Comparison of ENCODE assay signal across 23 cellular contexts in the genomic region with DNA sequence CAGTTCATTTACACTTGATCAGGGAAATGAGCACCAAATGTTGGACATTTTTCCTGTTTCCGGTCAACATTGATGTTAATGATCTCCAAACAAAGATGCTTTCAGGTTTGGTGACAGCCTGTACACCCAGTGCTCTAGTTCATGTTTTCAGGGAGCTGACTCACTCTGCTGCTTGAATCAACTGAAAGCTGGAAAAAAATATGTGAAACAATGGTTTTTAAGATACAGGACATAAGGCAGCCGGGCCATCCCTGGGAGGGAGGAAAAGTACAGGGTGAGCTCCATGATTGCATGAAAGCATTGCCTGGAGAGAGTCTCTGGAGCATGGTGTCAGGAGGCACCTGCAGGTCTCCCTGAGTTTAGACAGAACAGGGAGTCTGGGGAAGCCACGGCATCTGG.
DNase-seq lines count a peak whose midpoint lies in the region; ATAC-seq and TF ChIP-seq lines count a peak whose summit lies in the region.
"Had no signal": no experiment of that assay in that cellular context is flagged by ENCODE, and none has a peak within 500 bp of the region (broad histone marks: within the 10 kb centered on the region; RNA-seq: fewer than 3 reads in every experiment).

No MANE protein-coding gene starts in this region.

- no peak overlapping the region for H4K91ac ChIP-seq in IMR-90 (ENCODE audit: insufficient read depth, low read depth, low read length)

- TF ChIP-seq POLR2A in IMR-90 (IDR thresholded peaks at IDR 0.05; ENCODE audit: low read depth, low read length) (no peak), GM18505 (IDR thresholded peaks at IDR 0.05; ENCODE audit: borderline replicate concordance, extremely low read depth, insufficient read depth, insufficient read length) (no peak)

- BruUV-seq in IMR-90 (replicated peaks; lab: Mats Ljungman, UMichigan) = no TSS peak

- ATAC-seq in IMR-90 (ENCODE audit: low read depth) (peak; percentile 49; the same call in 1 of the 2 replicates), natural killer cell (no peak), HG03521 (IDR thresholded peaks at IDR 0.05; ENCODE audit: unreplicated experiment) (no peak), GM18505 (IDR thresholded peaks at IDR 0.05; ENCODE audit: unreplicated experiment) (no peak)
- ATAC-seq: foreskin keratinocyte; naive thymus-derived CD4-positive, alpha-beta T cell; stimulated activated naive B cell treated with anti-CD40 and anti-IgM and Interleukin-4, amounts not matched to agents 10 μg/mL and 1 μg/mL and 100 μg/mL, for 72 hours had no signal

- no peak overlapping the region for H2BK5ac ChIP-seq in IMR-90 (ENCODE audit: low read depth, low read length, poor library complexity, severe bottlenecking)

- peaks cover 0 to 8% (median 0%) of the 10 kb centered on the region in 8 donors for H3K9me3 Mint-ChIP-seq in CD4-positive, alpha-beta memory T cell
- no peaks in the 10 kb centered on the region for H3K9me3 Mint-ChIP-seq in natural killer cell
- H3K9me3 Mint-ChIP-seq: dendritic cell treated with granulocyte-macrophage colony-stimulating factor and Interleukin-4, amounts not matched to agents 40 ng/mL and 50 ng/mL, for 4 days had no signal

- no peak overlapping the region for H3K4ac ChIP-seq in IMR-90 (ENCODE audit: low read depth, low read length)

- H3K36me3 ChIP-seq in CD4-positive, alpha-beta memory T cell (ENCODE audit: insufficient read depth, low read length) = no peaks in the 10 kb centered on the region
- no peaks in the 10 kb centered on the region; the same call in 1 of the 2 replicates for H3K36me3 ChIP-seq in IMR-90 (ENCODE audit: control insufficient read depth, insufficient read depth, low read length)
- H3K36me3 ChIP-seq: ovary, thyroid gland had no signal

- H2BK20ac ChIP-seq in IMR-90 (ENCODE audit: low read depth, low read length) = no peak overlapping the region

- peaks cover 6 to 13% of the 10 kb centered on the region in 2 experiments; a peak in 2 of 4 replicates for H3K79me1 ChIP-seq in IMR-90 (ENCODE audit: low read depth in 1 of 2, low read length in 2 of 2)

- CTCF ChIA-PET in CD4-positive, alpha-beta memory T cell (lab: Charles Lee; ENCODE audit: partially characterized antibody) = no interaction called here
- CTCF ChIA-PET in IMR-90 (lab: Yijun Ruan, JAX) = no interaction called here

- POLR2A ChIA-PET in CD4-positive, alpha-beta memory T cell (lab: Charles Lee; ENCODE audit: partially characterized antibody) = no interaction called here
- POLR2A ChIA-PET in IMR-90 (lab: Charles Lee; ENCODE audit: unreplicated experiment) = no interaction called here

- dilution Hi-C loops in IMR-90 (cut with HindIII; ENCODE audit: low sequenced_read_pairs, unreplicated experiment) = no loop called here

- no peak overlapping the region for H4K8ac ChIP-seq in IMR-90 (ENCODE audit: low read depth in 2 of 2, low read length in 2 of 2)

- H3K18ac ChIP-seq in IMR-90 (ENCODE audit: low read depth, low read length) = no peak overlapping the region

- no peaks in the 10 kb centered on the region for H3K27me3 Mint-ChIP-seq in CD4-positive, alpha-beta memory T cell
- H3K27me3 Mint-ChIP-seq in natural killer cell (ENCODE audit: low read depth in 2 of 2) = no peaks in the 10 kb centered on the region
- H3K27me3 Mint-ChIP-seq: B cell; dendritic cell treated with granulocyte-macrophage colony-stimulating factor and Interleukin-4, amounts not matched to agents 40 ng/mL and 50 ng/mL, for 4 days; naive thymus-derived CD4-positive, alpha-beta T cell; stimulated activated naive B cell treated with anti-CD40 and anti-IgM and Interleukin-4, amounts not matched to agents 10 μg/mL and 1 μg/mL and 100 μg/mL, for 72 hours had no signal

- H3K9me1 ChIP-seq in IMR-90 (ENCODE audit: insufficient read depth, low read length) = peaks cover 12% of the 10 kb centered on the region

- H2BK120ac ChIP-seq in IMR-90 (ENCODE audit: low read depth, low read length) = no peak overlapping the region

- no peak for DNase-seq in CD4-positive, alpha-beta memory T cell
- DNase-seq in IMR-90 (peak; percentile 22), fibroblast of pulmonary artery (ENCODE audit: low read depth) (peak; percentile 29), renal cortical epithelial cell (ENCODE audit: low read depth) (peak; percentile 13), natural killer cell (no peak)
- DNase-seq: activated gamma-delta T cell; foreskin keratinocyte; H9; naive thymus-derived CD4-positive, alpha-beta T cell; NCI-H1105; NCI-H2081 treated with DMSO at 0.1 percent for 48 hours; NK-92 treated with Interleukin-12 subunit alpha and Interleukin-12 subunit beta, amount 100 ng/mL, for 24 hours; RPMI8226; SK-N-SH; stimulated activated naive B cell treated with anti-CD40 and anti-IgM and Interleukin-4, amounts not matched to agents 10 μg/mL and 1 μg/mL and 100 μg/mL, for 72 hours; T1000; thyroid gland had no signal

- peak overlapping the region in 4 of 7 donors; percentile 13 to 77 (median 38) for H3K27ac Mint-ChIP-seq in CD4-positive, alpha-beta memory T cell
- H3K27ac Mint-ChIP-seq in natural killer cell = no peak overlapping the region
- H3K27ac Mint-ChIP-seq: B cell; dendritic cell treated with granulocyte-macrophage colony-stimulating factor and Interleukin-4, amounts not matched to agents 40 ng/mL and 50 ng/mL, for 4 days; H9 had no signal

- in situ Hi-C loops in IMR-90 (cut with MboI; ENCODE audit: low sequenced_read_pairs) = no loop called here

- H3K27me3 ChIP-seq in CD4-positive, alpha-beta memory T cell (ENCODE audit: insufficient read depth, low read length) = no peaks in the 10 kb centered on the region
- no peaks in the 10 kb centered on the region for H3K27me3 ChIP-seq in IMR-90 (ENCODE audit: control insufficient read depth, insufficient read depth, low read length)
- H3K27me3 ChIP-seq: foreskin keratinocyte, ovary, thyroid gland had no signal

- no peak overlapping the region for H4K5ac ChIP-seq in IMR-90 (ENCODE audit: low read depth, low read length)

- H3K9me3 ChIP-seq in CD4-positive, alpha-beta memory T cell (ENCODE audit: control insufficient read depth in 1 of 2, low read length in 2 of 2) = no peaks in the 10 kb centered on the region
- H3K9me3 ChIP-seq in IMR-90 (ENCODE audit: control insufficient read depth, insufficient read depth, low read length) = no peaks in the 10 kb centered on the region
- H3K9me3 ChIP-seq: ovary, SK-N-SH, thyroid gland had no signal

- H3K14ac ChIP-seq in IMR-90 (replicated peaks; ENCODE audit: low read depth, low read length) = no peak overlapping the region

- H2AK5ac ChIP-seq in IMR-90 (ENCODE audit: low read depth, low read length) = no peak overlapping the region

- H2AFZ ChIP-seq in IMR-90 (replicated peaks; ENCODE audit: low read length, poor library complexity) = no peak overlapping the region

- peaks cover 10 to 25% (median 18%) of the 10 kb centered on the region in 4 donors for H3K4me1 Mint-ChIP-seq in CD4-positive, alpha-beta memory T cell
- H3K4me1 Mint-ChIP-seq in natural killer cell = peaks cover 34 to 58% of the 10 kb centered on the region in 2 donors

- WGBS in IMR-90 (ENCODE audit: extremely low coverage in 2 of 2, insufficient read length in 1 of 2), 2 experiments = 100% methylated on average over 1 of the region's 3 CpGs; no CpG with 5 or more reads in 1 of the 2 experiments

- no peaks in the 10 kb centered on the region for H3K4me1 ChIP-seq in CD4-positive, alpha-beta memory T cell (ENCODE audit: insufficient read depth, low read length)
- H3K4me1 ChIP-seq in IMR-90 (ENCODE audit: control insufficient read depth, insufficient read depth, low read length) = peaks cover 5% of the 10 kb centered on the region
- H3K4me1 ChIP-seq: foreskin keratinocyte had no signal

- intact Hi-C loops in CD4-positive, alpha-beta memory T cell (cut with micrococcal nuclease) = no loop called here
- intact Hi-C loops in IMR-90 (cut with micrococcal nuclease) = no loop called here
- intact Hi-C loops in natural killer cell (cut with micrococcal nuclease) = no loop called here

- no peak overlapping the region for H3K23ac ChIP-seq in IMR-90 (ENCODE audit: low read depth, low read length)

- peak overlapping the region in 1 of 8 donors; percentile 21 for H3K4me3 Mint-ChIP-seq in CD4-positive, alpha-beta memory T cell
- no peak overlapping the region for H3K4me3 Mint-ChIP-seq in natural killer cell
- H3K4me3 Mint-ChIP-seq: B cell; dendritic cell treated with granulocyte-macrophage colony-stimulating factor and Interleukin-4, amounts not matched to agents 40 ng/mL and 50 ng/mL, for 4 days; H9; naive thymus-derived CD4-positive, alpha-beta T cell; stimulated activated naive B cell treated with anti-CD40 and anti-IgM and Interleukin-4, amounts not matched to agents 10 μg/mL and 1 μg/mL and 100 μg/mL, for 72 hours had no signal

- H3K4me2 ChIP-seq in IMR-90 (ENCODE audit: low read depth, low read length) = no peak overlapping the region
- H3K4me2 ChIP-seq: SK-N-SH had no signal

- no peak overlapping the region for H2AK9ac ChIP-seq in IMR-90 (replicated peaks; ENCODE audit: low read depth, low read length, poor library complexity)

- TF ChIP-seq RAD21 in IMR-90 (IDR thresholded peaks at IDR 0.05; ENCODE audit: low read length) = no peak

- no peak overlapping the region for H2BK15ac ChIP-seq in IMR-90 (ENCODE audit: low read depth, low read length)

- no peak overlapping the region for H3K27ac ChIP-seq in CD4-positive, alpha-beta memory T cell (ENCODE audit: low read depth, low read length)
- H3K27ac ChIP-seq in IMR-90 (ENCODE audit: insufficient read depth, low read length) = no peak overlapping the region
- H3K27ac ChIP-seq: foreskin keratinocyte, ovary, thyroid gland had no signal

- no peak overlapping the region for H3K4me3 ChIP-seq in CD4-positive, alpha-beta memory T cell (ENCODE audit: low read length in 2 of 2)
- no peak overlapping the region for H3K4me3 ChIP-seq in IMR-90 (ENCODE audit: insufficient read depth, low read depth, low read length)
- H3K4me3 ChIP-seq in fibroblast of pulmonary artery (replicated peaks; ENCODE audit: low read depth, low read length) = no peak overlapping the region
- H3K4me3 ChIP-seq: lung, ovary, thyroid gland had no signal

- no peak overlapping the region for H3K9ac ChIP-seq in IMR-90 (ENCODE audit: low read depth, low read length)
- H3K9ac ChIP-seq: SK-N-SH had no signal

- TF ChIP-seq CTCF in IMR-90 (conservative IDR thresholded peaks at IDR 0.05; ENCODE audit: low read depth, low read length) = no peak
- no peak for TF ChIP-seq CTCF in fibroblast of pulmonary artery (IDR thresholded peaks at IDR 0.05; ENCODE audit: low read length, missing control alignments)
- no peak for TF ChIP-seq CTCF in natural killer cell (IDR thresholded peaks at IDR 0.05)

- peaks cover 18 to 26% of the 10 kb centered on the region in 2 donors for H3K36me3 Mint-ChIP-seq in CD4-positive, alpha-beta memory T cell
- peaks cover 9% of the 10 kb centered on the region for H3K36me3 Mint-ChIP-seq in natural killer cell

- H3K56ac ChIP-seq in IMR-90 (ENCODE audit: extremely low read depth, insufficient read depth, low read length) = no peak overlapping the region

- H4K20me1 ChIP-seq in IMR-90 (ENCODE audit: insufficient read depth, low read length) = peaks cover 10% of the 10 kb centered on the region

TF ChIP-seq in IMR-90, 13 proteins besides CTCF, POLR2A, EP300 and RAD21 (continues in another document):
- TF ChIP-seq SMC3 (IDR thresholded peaks at IDR 0.05; ENCODE audit: low read depth, low read length) (no peak), CHD1 (IDR thresholded peaks at IDR 0.05; ENCODE audit: low read depth, low read length) (no peak)

Comparison
In these comparisons a context has a peak if more than half of its experiments do, and no peak if none do; other contexts are left out.
1. DNase-seq: peak in IMR-90 (single experiment), fibroblast of pulmonary artery (single experiment) and renal cortical epithelial cell (single experiment); none in CD4-positive, alpha-beta memory T cell (0 of 5) and natural killer cell (single experiment).
2. H3K27ac Mint-ChIP-seq: peak in CD4-positive, alpha-beta memory T cell (4 of 7); none in natural killer cell (0 of 2).